ENCODE assay signal across 2 cellular contexts in genomic region chr1:38805036-38805435, GRCh38.
TF ChIP-seq lines count a peak whose summit lies in the region.

No MANE protein-coding gene starts in this region.

TF ChIP-seq in HepG2, 621 proteins besides CTCF, POLR2A, EP300 and RAD21:
- TF ChIP-seq EZH2 (conservative IDR thresholded peaks at IDR 0.05; ENCODE audit: low read depth, low read length) (0 out of 2 replicates have a peak, but pooled peaks have one; percentile 61), SNRNP70 (IDR thresholded peaks at IDR 0.05; ENCODE audit: low read depth, low read length) (no peak), GABPB1 (CRISPR knock-in tag; IDR thresholded peaks at IDR 0.05) (no peak)

TF ChIP-seq in H1, 55 proteins besides CTCF, POLR2A, EP300 and RAD21:
- TF ChIP-seq BACH1 (IDR thresholded peaks at IDR 0.05; ENCODE audit: low read length) (no peak), EZH2 (IDR thresholded peaks at IDR 0.05; ENCODE audit: low read depth, low read length, severe bottlenecking) (peak; percentile 12), SIX5 (IDR thresholded peaks at IDR 0.05; ENCODE audit: low read depth, low read length) (no peak), HDAC2 (IDR thresholded peaks at IDR 0.05; ENCODE audit: borderline replicate concordance in 1 of 2, low read depth in 2 of 2, low read length in 2 of 2) (no peak)
